Comparison of ENCODE assay signal across 1 cellular context in the genomic region with DNA sequence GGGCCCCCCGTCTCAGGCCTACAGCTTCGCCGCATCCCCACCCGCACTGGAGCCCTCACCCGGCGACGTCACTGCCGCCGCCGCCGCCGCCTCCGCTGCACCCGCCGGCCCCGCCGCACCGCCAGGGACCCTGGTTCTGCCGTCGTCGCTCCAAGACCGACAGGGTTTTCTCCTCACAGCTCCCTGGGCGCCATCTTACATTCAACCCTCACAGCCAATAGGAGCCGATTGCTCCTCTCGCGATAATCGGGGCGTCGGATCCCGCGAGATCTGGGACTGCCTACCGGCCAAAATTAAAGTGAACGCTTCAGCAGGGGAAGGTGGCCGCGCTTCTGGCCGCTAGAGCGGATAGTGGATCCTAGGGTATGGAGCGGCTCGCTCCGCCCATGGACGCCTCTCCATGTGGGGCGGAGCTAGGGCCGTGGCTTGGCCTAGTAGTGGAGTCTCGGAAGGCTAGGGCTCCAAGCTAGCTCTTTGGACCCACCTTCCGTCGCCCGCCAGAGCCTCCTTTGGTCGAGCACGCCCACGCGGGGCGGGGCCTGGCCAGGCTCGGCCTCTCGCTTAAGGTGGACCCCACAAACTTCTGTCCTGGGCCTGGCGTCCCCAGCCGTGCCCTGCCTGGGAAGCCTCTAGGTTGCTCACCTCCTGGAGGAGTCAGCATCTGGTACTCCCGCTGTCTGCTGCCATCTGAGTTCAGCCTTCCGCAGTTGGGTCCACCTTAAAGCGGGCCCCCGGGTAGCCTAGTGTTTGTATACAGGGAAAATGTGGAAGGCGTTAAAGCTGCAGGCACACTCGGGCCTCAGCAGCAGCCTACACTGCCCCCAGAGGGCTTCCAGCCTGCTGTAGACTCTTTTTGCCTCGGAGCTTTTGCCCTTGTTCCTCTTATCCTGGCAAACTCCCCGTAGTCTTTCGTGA.
TF ChIP-seq lines count a peak whose summit lies in the region.

A gene with protein sequence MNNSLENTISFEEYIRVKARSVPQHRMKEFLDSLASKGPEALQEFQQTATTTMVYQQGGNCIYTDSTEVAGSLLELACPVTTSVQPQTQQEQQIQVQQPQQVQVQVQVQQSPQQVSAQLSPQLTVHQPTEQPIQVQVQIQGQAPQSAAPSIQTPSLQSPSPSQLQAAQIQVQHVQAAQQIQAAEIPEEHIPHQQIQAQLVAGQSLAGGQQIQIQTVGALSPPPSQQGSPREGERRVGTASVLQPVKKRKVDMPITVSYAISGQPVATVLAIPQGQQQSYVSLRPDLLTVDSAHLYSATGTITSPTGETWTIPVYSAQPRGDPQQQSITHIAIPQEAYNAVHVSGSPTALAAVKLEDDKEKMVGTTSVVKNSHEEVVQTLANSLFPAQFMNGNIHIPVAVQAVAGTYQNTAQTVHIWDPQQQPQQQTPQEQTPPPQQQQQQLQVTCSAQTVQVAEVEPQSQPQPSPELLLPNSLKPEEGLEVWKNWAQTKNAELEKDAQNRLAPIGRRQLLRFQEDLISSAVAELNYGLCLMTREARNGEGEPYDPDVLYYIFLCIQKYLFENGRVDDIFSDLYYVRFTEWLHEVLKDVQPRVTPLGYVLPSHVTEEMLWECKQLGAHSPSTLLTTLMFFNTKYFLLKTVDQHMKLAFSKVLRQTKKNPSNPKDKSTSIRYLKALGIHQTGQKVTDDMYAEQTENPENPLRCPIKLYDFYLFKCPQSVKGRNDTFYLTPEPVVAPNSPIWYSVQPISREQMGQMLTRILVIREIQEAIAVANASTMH (minus strand): TSS at position 219 of the 915 bp plus-strand sequence. CDS start 17,054 bp downstream, outside the sequence.

TF ChIP-seq in GM12878, 131 proteins besides CTCF, POLR2A, EP300 and RAD21 (continued from another document and continues in another):
- TF ChIP-seq, protein P1, sequence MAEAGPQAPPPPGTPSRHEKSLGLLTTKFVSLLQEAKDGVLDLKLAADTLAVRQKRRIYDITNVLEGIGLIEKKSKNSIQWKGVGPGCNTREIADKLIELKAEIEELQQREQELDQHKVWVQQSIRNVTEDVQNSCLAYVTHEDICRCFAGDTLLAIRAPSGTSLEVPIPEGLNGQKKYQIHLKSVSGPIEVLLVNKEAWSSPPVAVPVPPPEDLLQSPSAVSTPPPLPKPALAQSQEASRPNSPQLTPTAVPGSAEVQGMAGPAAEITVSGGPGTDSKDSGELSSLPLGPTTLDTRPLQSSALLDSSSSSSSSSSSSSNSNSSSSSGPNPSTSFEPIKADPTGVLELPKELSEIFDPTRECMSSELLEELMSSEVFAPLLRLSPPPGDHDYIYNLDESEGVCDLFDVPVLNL (IDR thresholded peaks at IDR 0.05; ENCODE audit: low read depth, low read length): no peak
- TF ChIP-seq, protein P2, sequence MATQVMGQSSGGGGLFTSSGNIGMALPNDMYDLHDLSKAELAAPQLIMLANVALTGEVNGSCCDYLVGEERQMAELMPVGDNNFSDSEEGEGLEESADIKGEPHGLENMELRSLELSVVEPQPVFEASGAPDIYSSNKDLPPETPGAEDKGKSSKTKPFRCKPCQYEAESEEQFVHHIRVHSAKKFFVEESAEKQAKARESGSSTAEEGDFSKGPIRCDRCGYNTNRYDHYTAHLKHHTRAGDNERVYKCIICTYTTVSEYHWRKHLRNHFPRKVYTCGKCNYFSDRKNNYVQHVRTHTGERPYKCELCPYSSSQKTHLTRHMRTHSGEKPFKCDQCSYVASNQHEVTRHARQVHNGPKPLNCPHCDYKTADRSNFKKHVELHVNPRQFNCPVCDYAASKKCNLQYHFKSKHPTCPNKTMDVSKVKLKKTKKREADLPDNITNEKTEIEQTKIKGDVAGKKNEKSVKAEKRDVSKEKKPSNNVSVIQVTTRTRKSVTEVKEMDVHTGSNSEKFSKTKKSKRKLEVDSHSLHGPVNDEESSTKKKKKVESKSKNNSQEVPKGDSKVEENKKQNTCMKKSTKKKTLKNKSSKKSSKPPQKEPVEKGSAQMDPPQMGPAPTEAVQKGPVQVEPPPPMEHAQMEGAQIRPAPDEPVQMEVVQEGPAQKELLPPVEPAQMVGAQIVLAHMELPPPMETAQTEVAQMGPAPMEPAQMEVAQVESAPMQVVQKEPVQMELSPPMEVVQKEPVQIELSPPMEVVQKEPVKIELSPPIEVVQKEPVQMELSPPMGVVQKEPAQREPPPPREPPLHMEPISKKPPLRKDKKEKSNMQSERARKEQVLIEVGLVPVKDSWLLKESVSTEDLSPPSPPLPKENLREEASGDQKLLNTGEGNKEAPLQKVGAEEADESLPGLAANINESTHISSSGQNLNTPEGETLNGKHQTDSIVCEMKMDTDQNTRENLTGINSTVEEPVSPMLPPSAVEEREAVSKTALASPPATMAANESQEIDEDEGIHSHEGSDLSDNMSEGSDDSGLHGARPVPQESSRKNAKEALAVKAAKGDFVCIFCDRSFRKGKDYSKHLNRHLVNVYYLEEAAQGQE (IDR thresholded peaks at IDR 0.05; ENCODE audit: low read depth, low read length): no peak; the same call in 1 of the 2 replicates
- TF ChIP-seq DPF2 (IDR thresholded peaks at IDR 0.05) (peak; percentile 28; the same call in 1 of the 2 replicates), MYB (IDR thresholded peaks at IDR 0.05; ENCODE audit: borderline replicate concordance, low read depth, low read length) (peak; percentile 51; the same call in 1 of the 2 replicates), ASH2L (IDR thresholded peaks at IDR 0.05; ENCODE audit: borderline replicate concordance, low read depth) (peak; percentile 75), FOS (IDR thresholded peaks at IDR 0.05; ENCODE audit: borderline replicate concordance, extremely low read depth, insufficient read length) (no peak), ZNF207 (IDR thresholded peaks at IDR 0.05; ENCODE audit: borderline replicate concordance) (no peak), SMAD5 (IDR thresholded peaks at IDR 0.05; ENCODE audit: low read depth) (no peak), EGR1 (IDR thresholded peaks at IDR 0.05; ENCODE audit: borderline replicate concordance in 1 of 2, low read depth in 2 of 2, low read length in 2 of 2) (peak; percentile 75 to 98), NR2C1 (IDR thresholded peaks at IDR 0.05) (peak; percentile 39; the same call in 1 of the 2 replicates), CHD2 (IDR thresholded peaks at IDR 0.05; ENCODE audit: borderline replicate concordance, low read depth, low read length) (peak; percentile 100), RCOR1 (conservative IDR thresholded peaks at IDR 0.05; ENCODE audit: low read depth, low read length) (peak; percentile 100), POU2F2 (IDR thresholded peaks at IDR 0.05; ENCODE audit: borderline replicate concordance, low read depth, low read length) (no peak; the same call in 1 of the 3 replicates), FOXK2 (IDR thresholded peaks at IDR 0.05) (peak; percentile 91), RAD51 (IDR thresholded peaks at IDR 0.05) (no peak), SRF (IDR thresholded peaks at IDR 0.05; ENCODE audit: low read depth in 2 of 2, low read length in 2 of 2) (0 out of 4 replicates have a peak, but pooled peaks of 1 of the 2 experiments have one; percentile 32), ZSCAN29 (IDR thresholded peaks at IDR 0.05) (0 out of 2 replicates have a peak, but pooled peaks have one; percentile 21), STAT3 (IDR thresholded peaks at IDR 0.05; ENCODE audit: low read depth, low read length) (no peak), TAF1 (IDR thresholded peaks at IDR 0.05; ENCODE audit: borderline replicate concordance, low read depth, low read length) (peak; percentile 96), KAT2A (conservative IDR thresholded peaks at IDR 0.05; ENCODE audit: control insufficient read depth, low read depth, low read length) (no peak)
- TF ChIP-seq, protein P3, sequence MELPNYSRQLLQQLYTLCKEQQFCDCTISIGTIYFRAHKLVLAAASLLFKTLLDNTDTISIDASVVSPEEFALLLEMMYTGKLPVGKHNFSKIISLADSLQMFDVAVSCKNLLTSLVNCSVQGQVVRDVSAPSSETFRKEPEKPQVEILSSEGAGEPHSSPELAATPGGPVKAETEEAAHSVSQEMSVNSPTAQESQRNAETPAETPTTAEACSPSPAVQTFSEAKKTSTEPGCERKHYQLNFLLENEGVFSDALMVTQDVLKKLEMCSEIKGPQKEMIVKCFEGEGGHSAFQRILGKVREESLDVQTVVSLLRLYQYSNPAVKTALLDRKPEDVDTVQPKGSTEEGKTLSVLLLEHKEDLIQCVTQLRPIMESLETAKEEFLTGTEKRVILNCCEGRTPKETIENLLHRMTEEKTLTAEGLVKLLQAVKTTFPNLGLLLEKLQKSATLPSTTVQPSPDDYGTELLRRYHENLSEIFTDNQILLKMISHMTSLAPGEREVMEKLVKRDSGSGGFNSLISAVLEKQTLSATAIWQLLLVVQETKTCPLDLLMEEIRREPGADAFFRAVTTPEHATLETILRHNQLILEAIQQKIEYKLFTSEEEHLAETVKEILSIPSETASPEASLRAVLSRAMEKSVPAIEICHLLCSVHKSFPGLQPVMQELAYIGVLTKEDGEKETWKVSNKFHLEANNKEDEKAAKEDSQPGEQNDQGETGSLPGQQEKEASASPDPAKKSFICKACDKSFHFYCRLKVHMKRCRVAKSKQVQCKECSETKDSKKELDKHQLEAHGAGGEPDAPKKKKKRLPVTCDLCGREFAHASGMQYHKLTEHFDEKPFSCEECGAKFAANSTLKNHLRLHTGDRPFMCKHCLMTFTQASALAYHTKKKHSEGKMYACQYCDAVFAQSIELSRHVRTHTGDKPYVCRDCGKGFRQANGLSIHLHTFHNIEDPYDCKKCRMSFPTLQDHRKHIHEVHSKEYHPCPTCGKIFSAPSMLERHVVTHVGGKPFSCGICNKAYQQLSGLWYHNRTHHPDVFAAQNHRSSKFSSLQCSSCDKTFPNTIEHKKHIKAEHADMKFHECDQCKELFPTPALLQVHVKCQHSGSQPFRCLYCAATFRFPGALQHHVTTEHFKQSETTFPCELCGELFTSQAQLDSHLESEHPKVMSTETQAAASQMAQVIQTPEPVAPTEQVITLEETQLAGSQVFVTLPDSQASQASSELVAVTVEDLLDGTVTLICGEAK (IDR thresholded peaks at IDR 0.05; ENCODE audit: borderline replicate concordance): peak; percentile 81
- TF ChIP-seq, protein P4, sequence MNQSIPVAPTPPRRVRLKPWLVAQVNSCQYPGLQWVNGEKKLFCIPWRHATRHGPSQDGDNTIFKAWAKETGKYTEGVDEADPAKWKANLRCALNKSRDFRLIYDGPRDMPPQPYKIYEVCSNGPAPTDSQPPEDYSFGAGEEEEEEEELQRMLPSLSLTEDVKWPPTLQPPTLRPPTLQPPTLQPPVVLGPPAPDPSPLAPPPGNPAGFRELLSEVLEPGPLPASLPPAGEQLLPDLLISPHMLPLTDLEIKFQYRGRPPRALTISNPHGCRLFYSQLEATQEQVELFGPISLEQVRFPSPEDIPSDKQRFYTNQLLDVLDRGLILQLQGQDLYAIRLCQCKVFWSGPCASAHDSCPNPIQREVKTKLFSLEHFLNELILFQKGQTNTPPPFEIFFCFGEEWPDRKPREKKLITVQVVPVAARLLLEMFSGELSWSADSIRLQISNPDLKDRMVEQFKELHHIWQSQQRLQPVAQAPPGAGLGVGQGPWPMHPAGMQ (IDR thresholded peaks at IDR 0.05; ENCODE audit: borderline replicate concordance): peak; percentile 96
- TF ChIP-seq, protein P5, sequence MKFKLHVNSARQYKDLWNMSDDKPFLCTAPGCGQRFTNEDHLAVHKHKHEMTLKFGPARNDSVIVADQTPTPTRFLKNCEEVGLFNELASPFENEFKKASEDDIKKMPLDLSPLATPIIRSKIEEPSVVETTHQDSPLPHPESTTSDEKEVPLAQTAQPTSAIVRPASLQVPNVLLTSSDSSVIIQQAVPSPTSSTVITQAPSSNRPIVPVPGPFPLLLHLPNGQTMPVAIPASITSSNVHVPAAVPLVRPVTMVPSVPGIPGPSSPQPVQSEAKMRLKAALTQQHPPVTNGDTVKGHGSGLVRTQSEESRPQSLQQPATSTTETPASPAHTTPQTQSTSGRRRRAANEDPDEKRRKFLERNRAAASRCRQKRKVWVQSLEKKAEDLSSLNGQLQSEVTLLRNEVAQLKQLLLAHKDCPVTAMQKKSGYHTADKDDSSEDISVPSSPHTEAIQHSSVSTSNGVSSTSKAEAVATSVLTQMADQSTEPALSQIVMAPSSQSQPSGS (IDR thresholded peaks at IDR 0.05; ENCODE audit: low read length): no peak
- TF ChIP-seq, protein P6, sequence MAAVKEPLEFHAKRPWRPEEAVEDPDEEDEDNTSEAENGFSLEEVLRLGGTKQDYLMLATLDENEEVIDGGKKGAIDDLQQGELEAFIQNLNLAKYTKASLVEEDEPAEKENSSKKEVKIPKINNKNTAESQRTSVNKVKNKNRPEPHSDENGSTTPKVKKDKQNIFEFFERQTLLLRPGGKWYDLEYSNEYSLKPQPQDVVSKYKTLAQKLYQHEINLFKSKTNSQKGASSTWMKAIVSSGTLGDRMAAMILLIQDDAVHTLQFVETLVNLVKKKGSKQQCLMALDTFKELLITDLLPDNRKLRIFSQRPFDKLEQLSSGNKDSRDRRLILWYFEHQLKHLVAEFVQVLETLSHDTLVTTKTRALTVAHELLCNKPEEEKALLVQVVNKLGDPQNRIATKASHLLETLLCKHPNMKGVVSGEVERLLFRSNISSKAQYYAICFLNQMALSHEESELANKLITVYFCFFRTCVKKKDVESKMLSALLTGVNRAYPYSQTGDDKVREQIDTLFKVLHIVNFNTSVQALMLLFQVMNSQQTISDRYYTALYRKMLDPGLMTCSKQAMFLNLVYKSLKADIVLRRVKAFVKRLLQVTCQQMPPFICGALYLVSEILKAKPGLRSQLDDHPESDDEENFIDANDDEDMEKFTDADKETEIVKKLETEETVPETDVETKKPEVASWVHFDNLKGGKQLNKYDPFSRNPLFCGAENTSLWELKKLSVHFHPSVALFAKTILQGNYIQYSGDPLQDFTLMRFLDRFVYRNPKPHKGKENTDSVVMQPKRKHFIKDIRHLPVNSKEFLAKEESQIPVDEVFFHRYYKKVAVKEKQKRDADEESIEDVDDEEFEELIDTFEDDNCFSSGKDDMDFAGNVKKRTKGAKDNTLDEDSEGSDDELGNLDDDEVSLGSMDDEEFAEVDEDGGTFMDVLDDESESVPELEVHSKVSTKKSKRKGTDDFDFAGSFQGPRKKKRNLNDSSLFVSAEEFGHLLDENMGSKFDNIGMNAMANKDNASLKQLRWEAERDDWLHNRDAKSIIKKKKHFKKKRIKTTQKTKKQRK (IDR thresholded peaks at IDR 0.05; ENCODE audit: low read depth, low read length): no peak; the same call in 1 of the 2 replicates
- TF ChIP-seq, protein P7, sequence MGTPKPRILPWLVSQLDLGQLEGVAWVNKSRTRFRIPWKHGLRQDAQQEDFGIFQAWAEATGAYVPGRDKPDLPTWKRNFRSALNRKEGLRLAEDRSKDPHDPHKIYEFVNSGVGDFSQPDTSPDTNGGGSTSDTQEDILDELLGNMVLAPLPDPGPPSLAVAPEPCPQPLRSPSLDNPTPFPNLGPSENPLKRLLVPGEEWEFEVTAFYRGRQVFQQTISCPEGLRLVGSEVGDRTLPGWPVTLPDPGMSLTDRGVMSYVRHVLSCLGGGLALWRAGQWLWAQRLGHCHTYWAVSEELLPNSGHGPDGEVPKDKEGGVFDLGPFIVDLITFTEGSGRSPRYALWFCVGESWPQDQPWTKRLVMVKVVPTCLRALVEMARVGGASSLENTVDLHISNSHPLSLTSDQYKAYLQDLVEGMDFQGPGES (IDR thresholded peaks at IDR 0.05): peak; percentile 62
